30 cellular contexts compared by ENCODE assay signal in the genomic region with DNA sequence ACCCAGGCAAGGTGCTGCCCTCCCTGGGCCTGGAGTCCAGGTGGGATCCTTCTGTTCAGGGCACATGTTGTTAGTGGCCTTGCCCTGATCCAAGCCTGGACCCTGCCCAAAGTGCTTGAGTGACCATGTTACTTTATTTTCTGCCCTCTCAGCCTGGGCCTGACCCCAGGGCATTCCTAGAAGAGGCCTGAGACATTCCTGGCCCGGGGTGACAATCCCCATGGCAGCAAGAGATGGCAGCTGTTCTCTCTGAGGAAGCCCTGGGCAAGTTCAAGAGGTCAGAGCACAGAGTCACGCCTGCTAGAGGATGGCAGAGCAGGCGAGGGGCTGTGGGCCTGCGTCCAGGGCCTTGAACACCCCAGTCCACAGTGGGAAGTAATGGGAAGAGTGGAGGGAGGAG. TPM values are rescaled to one million over a fixed set of nuclear protein-coding genes. Genes with fewer than 3 reads are reported as not detected.
"Had no signal": no experiment of that assay in that cellular context is flagged by ENCODE, and none has a peak within 500 bp of the region (broad histone marks: within the 10 kb centered on the region; RNA-seq: fewer than 3 reads in every experiment).

No MANE protein-coding gene starts in this region.

- H3K9me3 Mint-ChIP-seq: mesothelial cell of epicardium; naive thymus-derived CD8-positive, alpha-beta T cell; nephron; stimulated activated naive CD8-positive, alpha-beta T cell treated with anti-CD3 and anti-CD28 coated beads, Interleukin-15, Interleukin-2, amounts not matched to agents 100 ng/mL and 50 ng/mL, for 24 hours had no signal

- H3K4me1 ChIP-seq: parathyroid adenoma, right lobe of liver, upper lobe of right lung had no signal

- H3K27me3 Mint-ChIP-seq: stimulated activated naive CD8-positive, alpha-beta T cell treated with anti-CD3 and anti-CD28 coated beads, Interleukin-15, Interleukin-2, amounts not matched to agents 100 ng/mL and 50 ng/mL, for 24 hours had no signal

- H3K4me1 Mint-ChIP-seq: mesothelial cell of epicardium; naive thymus-derived CD8-positive, alpha-beta T cell; nephron had no signal

- ATAC-seq: heart left ventricle; naive thymus-derived CD8-positive, alpha-beta T cell; right lobe of liver; upper lobe of right lung had no signal

- H3K79me2 ChIP-seq: hepatocyte, parathyroid adenoma had no signal

- H3K9ac ChIP-seq: parathyroid adenoma had no signal

- H3K27me3 ChIP-seq: heart left ventricle, hepatocyte, right atrium auricular region, right lobe of liver, suprapubic skin, tibial artery, upper lobe of right lung had no signal

- H3K36me3 ChIP-seq: heart left ventricle, right atrium auricular region, right lobe of liver, suprapubic skin, thoracic aorta, tibial artery, upper lobe of right lung had no signal

- H3K9me3 ChIP-seq: heart left ventricle, right atrium auricular region, right lobe of liver, suprapubic skin, thoracic aorta, tibial artery, upper lobe of right lung had no signal

- H3K4me3 ChIP-seq: heart left ventricle, hepatocyte, lung, right atrium auricular region, right lobe of liver, skin epidermis, suprapubic skin, thoracic aorta, tibial artery, upper lobe of right lung had no signal

- H3K36me3 Mint-ChIP-seq: mesothelial cell of epicardium; naive thymus-derived CD8-positive, alpha-beta T cell had no signal

- H3K4me2 ChIP-seq: hepatocyte had no signal

- H2AFZ ChIP-seq: hepatocyte, parathyroid adenoma had no signal

- H3K4me3 Mint-ChIP-seq: mesothelial cell of epicardium; naive thymus-derived CD8-positive, alpha-beta T cell; nephron; stimulated activated naive CD8-positive, alpha-beta T cell treated with anti-CD3 and anti-CD28 coated beads, Interleukin-15, Interleukin-2, amounts not matched to agents 100 ng/mL and 50 ng/mL, for 24 hours had no signal

- DNase-seq: glutamatergic neuron; heart left ventricle; islet precursor cell; naive thymus-derived CD8-positive, alpha-beta T cell; nucleus accumbens; stimulated activated CD4-positive, alpha-beta T cell treated with anti-CD3 and anti-CD28 coated beads, Interleukin-12 subunit alpha, Interleukin-12 subunit beta, amount 100 ng/mL, for 4 hours; stimulated activated CD4-positive, alpha-beta T cell treated with anti-CD3 and anti-CD28 coated beads, Interleukin-15, amount 100 ng/mL, for 24 hours; stimulated activated CD4-positive, alpha-beta T cell treated with anti-CD3 and anti-CD28 coated beads, Interleukin-2, amount 100 ng/mL, for 24 hours; stimulated activated CD4-positive, alpha-beta T cell treated with anti-CD3 and anti-CD28 coated beads, Interleukin-4, amount 100 ng/mL, for 1 hour; stimulated activated naive CD4-positive, alpha-beta T cell; tibial artery; trophoblast cell; upper lobe of right lung had no signal

- H3K27ac Mint-ChIP-seq: mesothelial cell of epicardium; nephron; stimulated activated naive CD8-positive, alpha-beta T cell treated with anti-CD3 and anti-CD28 coated beads, Interleukin-15, Interleukin-2, amounts not matched to agents 100 ng/mL and 50 ng/mL, for 24 hours had no signal

- H3K27ac ChIP-seq: heart left ventricle, hepatocyte, parathyroid adenoma, right atrium auricular region, right lobe of liver, skin epidermis, suprapubic skin, thoracic aorta, tibial artery, upper lobe of right lung had no signal

RNA-seq across cellular contexts. Expression of a gene that starts 5.0 kb away (rescaled TPM):
- total RNA-seq: mesothelial cell of epicardium; mononuclear cell; naive thymus-derived CD8-positive, alpha-beta T cell; osteocyte; posterior vena cava; pulmonary artery endothelial cell; subcutaneous adipose tissue; thoracic aorta; upper lobe of right lung had no signal
- polyA plus RNA-seq: liver; naive thymus-derived CD8-positive, alpha-beta T cell had no signal

RNA-seq across cellular contexts. Expression of a gene that starts 11.6 kb away (rescaled TPM):
- polyA plus RNA-seq: naive thymus-derived CD8-positive, alpha-beta T cell had no signal
